10 cellular contexts compared by ENCODE assay signal in the genomic region with DNA sequence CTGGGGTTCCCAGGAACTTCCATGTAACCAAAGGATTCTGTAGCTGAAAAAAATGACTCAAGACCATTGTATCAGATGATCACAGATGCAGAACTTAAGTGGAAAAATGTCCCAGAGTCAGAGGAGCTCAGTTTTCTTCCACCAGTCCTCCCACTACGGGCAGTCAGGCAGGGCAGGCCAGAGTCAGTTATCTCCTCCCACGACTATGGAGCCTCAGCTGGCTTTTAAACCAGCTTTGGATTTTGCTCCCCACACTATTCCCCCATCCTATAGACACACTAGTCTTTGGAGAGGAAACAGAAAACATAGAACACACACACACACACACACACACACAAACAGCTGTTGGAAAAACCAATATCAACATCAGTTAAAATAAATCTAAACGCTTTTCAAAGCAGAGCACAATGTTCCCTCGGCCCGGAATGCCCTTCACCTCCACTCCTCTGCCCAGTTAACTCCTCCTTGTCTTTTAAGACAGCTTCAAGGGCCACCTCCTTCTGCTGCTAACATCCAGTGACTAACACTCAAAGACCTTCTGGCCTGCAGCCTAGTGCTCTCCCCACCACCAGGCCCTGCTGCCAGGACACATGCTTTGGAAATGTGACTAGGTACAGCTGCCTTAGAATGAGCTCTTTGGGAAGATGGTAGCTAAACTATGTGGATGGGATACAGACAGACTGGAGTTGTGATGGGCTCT. TPM values are rescaled to one million over a fixed set of nuclear protein-coding genes. Genes with fewer than 3 reads are reported as not detected.
DNase-seq lines count a peak whose midpoint lies in the region; ATAC-seq, FAIRE-seq and TF ChIP-seq lines count a peak whose summit lies in the region.
"Had no signal": no experiment of that assay in that cellular context is flagged by ENCODE, and none has a peak within 500 bp of the region (broad histone marks: within the 10 kb centered on the region; RNA-seq: fewer than 3 reads in every experiment).

No MANE protein-coding gene starts in this region.

- H3K9ac ChIP-seq in mesenchymal stem cell (ENCODE audit: low read length), result peak overlapping the region; percentile 80

- H3K14ac ChIP-seq in mesenchymal stem cell (ENCODE audit: low read length in 2 of 2), result no peak overlapping the region

- no peak overlapping the region for H3K4me3 Mint-ChIP-seq in activated T-cell treated with anti-CD3 and anti-CD28 coated beads, Interleukin-2, amount 50 U/mL, for 24 hours

- no peak overlapping the region for H4K91ac ChIP-seq in mesenchymal stem cell (ENCODE audit: low read length)

- H3K27me3 Mint-ChIP-seq in activated T-cell treated with anti-CD3 and anti-CD28 coated beads, Interleukin-2, amount 50 U/mL, for 24 hours, result no peaks in the 10 kb centered on the region

- H3K4me1 ChIP-seq in mesenchymal stem cell (ENCODE audit: control insufficient read depth, insufficient read depth, low read depth, low read length), result peaks cover 25% of the 10 kb centered on the region

- H4K8ac ChIP-seq in mesenchymal stem cell (ENCODE audit: low read length), result peak overlapping the region; percentile 82

- H3K4me1 Mint-ChIP-seq in activated T-cell treated with anti-CD3 and anti-CD28 coated beads, Interleukin-2, amount 50 U/mL, for 24 hours (ENCODE audit: low read depth), result peaks cover 31% of the 10 kb centered on the region

- no peak for TF ChIP-seq CTCF in choroid plexus epithelial cell (conservative IDR thresholded peaks at IDR 0.05; ENCODE audit: low read depth, low read length)

- FAIRE-seq in urothelium cell line (lab: Jason Lieb, UNC), result no peak

- peak overlapping the region; percentile 2 for H3K27ac Mint-ChIP-seq in activated T-cell treated with anti-CD3 and anti-CD28 coated beads, Interleukin-2, amount 50 U/mL, for 24 hours

- H3K36me3 ChIP-seq in mesenchymal stem cell (ENCODE audit: control insufficient read depth in 1 of 2, insufficient read depth in 2 of 2, low read depth in 1 of 2, low read length in 2 of 2), result peaks cover 0 to 36% of the 10 kb centered on the region in 2 experiments

- DNase-seq in activated T-cell treated with anti-CD3 and anti-CD28 coated beads, Interleukin-2, amount 50 U/mL, for 24 hours, result no peak
- no peak for DNase-seq in activated T-cell treated with anti-CD3 and anti-CD28 coated beads, Interleukin-2, amount 50 U/mL, for 1 hour
- DNase-seq in choroid plexus epithelial cell (ENCODE audit: low read depth) (peak; percentile 90), mesenchymal stem cell (peak; percentile 93), urothelium cell line (ENCODE audit: low spot score) (peak; percentile 45), NCI-H1092 (lab: John Stamatoyannopoulos, UW) (no peak)
- DNase-seq: H7, NCI-H2081 had no signal

- H3K9me3 ChIP-seq in mesenchymal stem cell (ENCODE audit: control insufficient read depth, low read length), result no peaks in the 10 kb centered on the region

- peak overlapping the region; percentile 46 to 73 for H3K18ac ChIP-seq in mesenchymal stem cell (ENCODE audit: low read depth in 1 of 2, low read length in 2 of 2)

- H2BK12ac ChIP-seq in mesenchymal stem cell (ENCODE audit: low read length in 2 of 2), result peak overlapping the region; percentile 1 to 95

- H3K4ac ChIP-seq in mesenchymal stem cell (ENCODE audit: low read depth in 1 of 2, low read length in 2 of 2), result peak overlapping the region in 1 of 2 experiments; percentile 24

- H3K4me3 ChIP-seq in choroid plexus epithelial cell (ENCODE audit: low read depth, low read length) (no peak overlapping the region), mesenchymal stem cell (ENCODE audit: insufficient read depth in 1 of 2, low read depth in 1 of 2, low read length in 2 of 2) (peak overlapping the region in 1 of 2 experiments; percentile 56)

- peaks cover 77% of the 10 kb centered on the region for H3K36me3 Mint-ChIP-seq in activated T-cell treated with anti-CD3 and anti-CD28 coated beads, Interleukin-2, amount 50 U/mL, for 24 hours (ENCODE audit: low read depth)

- no peaks in the 10 kb centered on the region for H3K9me3 Mint-ChIP-seq in activated T-cell treated with anti-CD3 and anti-CD28 coated beads, Interleukin-2, amount 50 U/mL, for 24 hours

- no peaks in the 10 kb centered on the region for H3K27me3 ChIP-seq in mesenchymal stem cell (ENCODE audit: control insufficient read depth in 1 of 2, insufficient read depth in 1 of 2, low read length in 2 of 2)

- ATAC-seq in GM21529 (IDR thresholded peaks at IDR 0.05; ENCODE audit: unreplicated experiment), result no peak
- no peak for ATAC-seq in GM19455 (IDR thresholded peaks at IDR 0.05; ENCODE audit: unreplicated experiment)

- H3K27ac ChIP-seq in mesenchymal stem cell (ENCODE audit: low read length, poor library complexity, severe bottlenecking), result peak overlapping the region; percentile 66

- WGBS in mesenchymal stem cell, result 9% methylated on average over 5 of the region's 5 CpGs

- no peak overlapping the region for H3K4me2 ChIP-seq in mesenchymal stem cell (ENCODE audit: low read length, poor library complexity, severe bottlenecking)

- H2BK15ac ChIP-seq in mesenchymal stem cell (ENCODE audit: low read depth, poor library complexity, severe bottlenecking), result no peak overlapping the region

- H2BK120ac ChIP-seq in mesenchymal stem cell (ENCODE audit: low read depth, low read length), result no peak overlapping the region

- peaks cover 40% of the 10 kb centered on the region for H3K79me1 ChIP-seq in mesenchymal stem cell (replicated peaks; ENCODE audit: low read length, poor library complexity, severe bottlenecking)

- peak overlapping the region; percentile 81 for H2AK5ac ChIP-seq in mesenchymal stem cell (ENCODE audit: low read length, severe bottlenecking)

- H2BK5ac ChIP-seq in mesenchymal stem cell (ENCODE audit: low read depth, low read length, poor library complexity, severe bottlenecking), result peak overlapping the region; percentile 35

- H2AFZ ChIP-seq in mesenchymal stem cell (ENCODE audit: low read depth, low read length), result no peak overlapping the region

- H3K23ac ChIP-seq in mesenchymal stem cell (ENCODE audit: low read length in 2 of 2), result no peak overlapping the region

RNA-seq across cellular contexts. Expression of a gene that starts 56.8 kb away (rescaled TPM):
- polyA plus RNA-seq in mesenchymal stem cell (2013, experiment 1 of 2), result 2.2 TPM
- polyA plus RNA-seq in mesenchymal stem cell (2013, experiment 2 of 2), result 2.2 TPM

RNA-seq across cellular contexts. Expression of a gene that starts 58.8 kb away (rescaled TPM):
- 57.9 TPM for polyA plus RNA-seq in mesenchymal stem cell (2013, experiment 1 of 2)
- 57.0 TPM for polyA plus RNA-seq in mesenchymal stem cell (2013, experiment 2 of 2)

Comparison
In these comparisons a context has a peak if more than half of its experiments do, and no peak if none do; other contexts are left out.
1. DNase-seq: peak in choroid plexus epithelial cell (single experiment), mesenchymal stem cell (single experiment) and urothelium cell line (single experiment); none in activated T-cell treated with anti-CD3 and anti-CD28 coated beads, Interleukin-2, amount 50 U/mL, for 24 hours (single experiment), activated T-cell treated with anti-CD3 and anti-CD28 coated beads, Interleukin-2, amount 50 U/mL, for 1 hour (single experiment) and NCI-H1092 (single experiment).